29 cellular contexts compared by ENCODE assay signal in the genomic region with DNA sequence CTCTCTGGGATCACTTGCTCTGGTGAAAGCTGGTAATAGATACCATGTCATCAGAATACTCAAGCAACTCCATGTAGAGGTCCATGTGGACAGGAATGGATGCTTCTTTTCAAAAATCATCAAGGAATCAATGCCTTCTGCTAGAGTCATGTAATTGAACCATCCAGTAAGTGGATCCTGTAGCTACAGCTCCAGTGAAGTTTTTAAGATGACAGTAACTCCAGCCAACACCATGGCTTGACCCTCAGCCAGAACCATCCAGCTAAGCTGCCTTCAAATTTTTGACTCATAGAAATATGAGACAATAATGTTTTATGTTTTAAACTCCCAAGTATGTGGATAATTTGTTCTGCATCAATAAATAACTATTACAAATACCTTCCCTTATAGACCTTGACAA.
"Had no signal": no experiment of that assay in that cellular context is flagged by ENCODE, and none has a peak within 500 bp of the region (broad histone marks: within the 10 kb centered on the region; RNA-seq: fewer than 3 reads in every experiment).

No MANE protein-coding gene starts in this region.

- H3K36me3 ChIP-seq: left lung, lower lobe of right lung, neural progenitor cell, neutrophil, ovary, right atrium auricular region, right lobe of liver, stomach, suprapubic skin, thoracic aorta, tibial artery, upper lobe of right lung had no signal

- H3K9me3 ChIP-seq: lower lobe of right lung, neutrophil, ovary, right atrium auricular region, right lobe of liver, stomach, suprapubic skin, thoracic aorta, tibial artery, upper lobe of right lung had no signal

- DNase-seq: hippocampal formation; left colon; left lung; lower lobe of right lung; mesendoderm; naive B cell; natural killer cell; nephron progenitor cell; occipital lobe; ovary; right lobe of liver; stimulated activated CD4-positive, alpha-beta T cell treated with anti-CD3 and anti-CD28 coated beads, Interleukin-12 subunit alpha, Interleukin-12 subunit beta, amount 100 ng/mL, for 4 hours; stimulated activated CD4-positive, alpha-beta T cell treated with anti-CD3 and anti-CD28 coated beads, Interleukin-15, amount 100 ng/mL, for 24 hours; stimulated activated CD4-positive, alpha-beta T cell treated with anti-CD3 and anti-CD28 coated beads, Interleukin-2, amount 100 ng/mL, for 24 hours; stimulated activated CD4-positive, alpha-beta T cell treated with anti-CD3 and anti-CD28 coated beads, Interleukin-4, amount 100 ng/mL, for 1 hour; stimulated activated naive B cell treated with anti-CD40 and anti-IgM and Interleukin-4, amounts not matched to agents 10 μg/mL and 1 μg/mL and 100 μg/mL, for 72 hours; stimulated activated naive CD8-positive, alpha-beta T cell treated with anti-CD3 and anti-CD28 coated beads, Interleukin-15, Interleukin-2, amounts not matched to agents 100 U/mL and 50 U/mL, for 24 hours; stomach; tibial artery; trophoblast cell; upper lobe of right lung had no signal

- H3K9ac ChIP-seq: neural progenitor cell had no signal

- H3K4me3 ChIP-seq: left lung, lower lobe of right lung, neural progenitor cell, ovary, right atrium auricular region, right lobe of liver, skin epidermis, stomach, suprapubic skin, thoracic aorta, tibial artery, upper lobe of right lung had no signal

- FAIRE-seq: keratinocyte, urothelium cell line had no signal

- H3K27ac ChIP-seq: left lung, lower lobe of right lung, neural progenitor cell, neutrophil, ovary, right atrium auricular region, right lobe of liver, skin epidermis, stomach, suprapubic skin, thoracic aorta, tibial artery, upper lobe of right lung had no signal

- H3K4me1 ChIP-seq: left lung, lower lobe of right lung, right atrium auricular region, right lobe of liver, stomach, suprapubic skin, upper lobe of right lung had no signal
